1 cellular context compared by ENCODE assay signal in genomic region chr4:179465131-179465797, GRCh38.
TF ChIP-seq lines count a peak whose summit lies in the region.

No MANE protein-coding gene starts in this region.

TF ChIP-seq in SK-N-SH, 30 proteins besides CTCF, POLR2A, EP300 and RAD21 (continued from another document):
- no peak for TF ChIP-seq GATA2 (CRISPR knock-in tag; IDR thresholded peaks at IDR 0.05)
- no peak for TF ChIP-seq USF2 (IDR thresholded peaks at IDR 0.05; ENCODE audit: borderline replicate concordance, low read depth, low read length)
- TF ChIP-seq MXI1 (IDR thresholded peaks at IDR 0.05; ENCODE audit: low read depth, low read length), result no peak
- TF ChIP-seq FOSL2 (IDR thresholded peaks at IDR 0.05; ENCODE audit: borderline replicate concordance, low read depth), result no peak
- TF ChIP-seq FOXM1 (IDR thresholded peaks at IDR 0.05; ENCODE audit: low read depth), result no peak
- TF ChIP-seq TCF12 (IDR thresholded peaks at IDR 0.05), result no peak
- no peak for TF ChIP-seq RXRA (IDR thresholded peaks at IDR 0.05; ENCODE audit: borderline replicate concordance, low read depth)
- TF ChIP-seq RCOR1 (IDR thresholded peaks at IDR 0.05; ENCODE audit: low read length), result no peak
- no peak for TF ChIP-seq JUND (IDR thresholded peaks at IDR 0.05)
- no peak for TF ChIP-seq REST (IDR thresholded peaks at IDR 0.05; ENCODE audit: low read depth, low read length)
- no peak for TF ChIP-seq YY1 (IDR thresholded peaks at IDR 0.05; ENCODE audit: low read depth)
